ENCODE assay signal across 1 cellular context in the genomic region with DNA sequence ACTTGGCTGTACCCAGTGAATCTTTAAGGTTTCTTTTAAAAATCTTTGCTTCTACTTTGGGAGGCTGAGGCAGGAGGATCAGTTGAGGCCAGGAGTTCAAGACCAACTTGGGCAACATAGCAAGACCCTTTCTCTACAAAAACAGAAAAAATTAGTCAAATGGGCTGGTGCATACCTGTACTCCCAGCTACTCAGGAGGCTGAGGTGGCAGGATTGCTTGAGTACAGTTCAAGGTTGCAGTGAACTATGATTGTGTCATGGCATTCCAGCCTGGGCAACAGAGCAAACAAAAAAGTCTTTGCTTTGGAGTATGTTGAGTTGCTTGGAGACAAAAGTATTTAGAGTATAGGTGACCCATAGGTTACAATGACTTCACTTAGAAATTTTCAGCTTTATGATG.
TF ChIP-seq lines count a peak whose summit lies in the region.

No MANE protein-coding gene starts in this region.

TF ChIP-seq in HepG2, 621 proteins besides CTCF, POLR2A, EP300 and RAD21 (continued from another document and continues in another):
- TF ChIP-seq, protein P1, sequence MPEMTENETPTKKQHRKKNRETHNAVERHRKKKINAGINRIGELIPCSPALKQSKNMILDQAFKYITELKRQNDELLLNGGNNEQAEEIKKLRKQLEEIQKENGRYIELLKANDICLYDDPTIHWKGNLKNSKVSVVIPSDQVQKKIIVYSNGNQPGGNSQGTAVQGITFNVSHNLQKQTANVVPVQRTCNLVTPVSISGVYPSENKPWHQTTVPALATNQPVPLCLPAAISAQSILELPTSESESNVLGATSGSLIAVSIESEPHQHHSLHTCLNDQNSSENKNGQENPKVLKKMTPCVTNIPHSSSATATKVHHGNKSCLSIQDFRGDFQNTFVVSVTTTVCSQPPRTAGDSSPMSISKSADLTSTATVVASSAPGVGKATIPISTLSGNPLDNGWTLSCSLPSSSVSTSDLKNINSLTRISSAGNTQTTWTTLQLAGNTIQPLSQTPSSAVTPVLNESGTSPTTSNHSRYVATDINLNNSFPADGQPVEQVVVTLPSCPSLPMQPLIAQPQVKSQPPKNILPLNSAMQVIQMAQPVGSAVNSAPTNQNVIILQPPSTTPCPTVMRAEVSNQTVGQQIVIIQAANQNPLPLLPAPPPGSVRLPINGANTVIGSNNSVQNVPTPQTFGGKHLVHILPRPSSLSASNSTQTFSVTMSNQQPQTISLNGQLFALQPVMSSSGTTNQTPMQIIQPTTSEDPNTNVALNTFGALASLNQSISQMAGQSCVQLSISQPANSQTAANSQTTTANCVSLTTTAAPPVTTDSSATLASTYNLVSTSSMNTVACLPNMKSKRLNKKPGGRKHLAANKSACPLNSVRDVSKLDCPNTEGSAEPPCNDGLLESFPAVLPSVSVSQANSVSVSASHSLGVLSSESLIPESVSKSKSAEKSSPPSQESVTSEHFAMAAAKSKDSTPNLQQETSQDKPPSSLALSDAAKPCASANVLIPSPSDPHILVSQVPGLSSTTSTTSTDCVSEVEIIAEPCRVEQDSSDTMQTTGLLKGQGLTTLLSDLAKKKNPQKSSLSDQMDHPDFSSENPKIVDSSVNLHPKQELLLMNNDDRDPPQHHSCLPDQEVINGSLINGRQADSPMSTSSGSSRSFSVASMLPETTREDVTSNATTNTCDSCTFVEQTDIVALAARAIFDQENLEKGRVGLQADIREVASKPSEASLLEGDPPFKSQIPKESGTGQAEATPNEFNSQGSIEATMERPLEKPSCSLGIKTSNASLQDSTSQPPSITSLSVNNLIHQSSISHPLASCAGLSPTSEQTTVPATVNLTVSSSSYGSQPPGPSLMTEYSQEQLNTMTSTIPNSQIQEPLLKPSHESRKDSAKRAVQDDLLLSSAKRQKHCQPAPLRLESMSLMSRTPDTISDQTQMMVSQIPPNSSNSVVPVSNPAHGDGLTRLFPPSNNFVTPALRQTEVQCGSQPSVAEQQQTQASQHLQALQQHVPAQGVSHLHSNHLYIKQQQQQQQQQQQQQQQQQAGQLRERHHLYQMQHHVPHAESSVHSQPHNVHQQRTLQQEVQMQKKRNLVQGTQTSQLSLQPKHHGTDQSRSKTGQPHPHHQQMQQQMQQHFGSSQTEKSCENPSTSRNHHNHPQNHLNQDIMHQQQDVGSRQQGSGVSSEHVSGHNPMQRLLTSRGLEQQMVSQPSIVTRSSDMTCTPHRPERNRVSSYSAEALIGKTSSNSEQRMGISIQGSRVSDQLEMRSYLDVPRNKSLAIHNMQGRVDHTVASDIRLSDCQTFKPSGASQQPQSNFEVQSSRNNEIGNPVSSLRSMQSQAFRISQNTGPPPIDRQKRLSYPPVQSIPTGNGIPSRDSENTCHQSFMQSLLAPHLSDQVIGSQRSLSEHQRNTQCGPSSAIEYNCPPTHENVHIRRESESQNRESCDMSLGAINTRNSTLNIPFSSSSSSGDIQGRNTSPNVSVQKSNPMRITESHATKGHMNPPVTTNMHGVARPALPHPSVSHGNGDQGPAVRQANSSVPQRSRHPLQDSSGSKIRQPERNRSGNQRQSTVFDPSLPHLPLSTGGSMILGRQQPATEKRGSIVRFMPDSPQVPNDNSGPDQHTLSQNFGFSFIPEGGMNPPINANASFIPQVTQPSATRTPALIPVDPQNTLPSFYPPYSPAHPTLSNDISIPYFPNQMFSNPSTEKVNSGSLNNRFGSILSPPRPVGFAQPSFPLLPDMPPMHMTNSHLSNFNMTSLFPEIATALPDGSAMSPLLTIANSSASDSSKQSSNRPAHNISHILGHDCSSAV (CRISPR knock-in tag; IDR thresholded peaks at IDR 0.05; ENCODE audit: borderline replicate concordance) = no peak
- peak; percentile 49 for TF ChIP-seq ZEB1 (IDR thresholded peaks at IDR 0.05; ENCODE audit: insufficient replicate concordance, low read depth)
- no peak for TF ChIP-seq SP2 (CRISPR knock-in tag; IDR thresholded peaks at IDR 0.05)
- TF ChIP-seq ZNF878 (CRISPR knock-in tag; IDR thresholded peaks at IDR 0.05) = peak; percentile 45; the same call in 1 of the 2 replicates
- TF ChIP-seq, protein P2, sequence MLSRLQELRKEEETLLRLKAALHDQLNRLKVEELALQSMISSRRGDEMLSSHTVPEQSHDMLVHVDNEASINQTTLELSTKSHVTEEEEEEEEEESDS (CRISPR knock-in tag; IDR thresholded peaks at IDR 0.05; ENCODE audit: borderline replicate concordance) = no peak
- TF ChIP-seq NCOR1 (IDR thresholded peaks at IDR 0.05; ENCODE audit: borderline replicate concordance, low read length) = peak; percentile 84
- TF ChIP-seq PHB2 (IDR thresholded peaks at IDR 0.05; ENCODE audit: partially characterized antibody) = no peak
- TF ChIP-seq KDM1A (CRISPR knock-in tag; IDR thresholded peaks at IDR 0.05) = peak; percentile 62
- TF ChIP-seq POLR2AphosphoS2 (IDR thresholded peaks at IDR 0.05; ENCODE audit: low read depth, low read length) = no peak; the same call in 1 of the 2 replicates
- TF ChIP-seq ZNF225 (CRISPR knock-in tag; IDR thresholded peaks at IDR 0.05) = no peak
- TF ChIP-seq, protein P3, sequence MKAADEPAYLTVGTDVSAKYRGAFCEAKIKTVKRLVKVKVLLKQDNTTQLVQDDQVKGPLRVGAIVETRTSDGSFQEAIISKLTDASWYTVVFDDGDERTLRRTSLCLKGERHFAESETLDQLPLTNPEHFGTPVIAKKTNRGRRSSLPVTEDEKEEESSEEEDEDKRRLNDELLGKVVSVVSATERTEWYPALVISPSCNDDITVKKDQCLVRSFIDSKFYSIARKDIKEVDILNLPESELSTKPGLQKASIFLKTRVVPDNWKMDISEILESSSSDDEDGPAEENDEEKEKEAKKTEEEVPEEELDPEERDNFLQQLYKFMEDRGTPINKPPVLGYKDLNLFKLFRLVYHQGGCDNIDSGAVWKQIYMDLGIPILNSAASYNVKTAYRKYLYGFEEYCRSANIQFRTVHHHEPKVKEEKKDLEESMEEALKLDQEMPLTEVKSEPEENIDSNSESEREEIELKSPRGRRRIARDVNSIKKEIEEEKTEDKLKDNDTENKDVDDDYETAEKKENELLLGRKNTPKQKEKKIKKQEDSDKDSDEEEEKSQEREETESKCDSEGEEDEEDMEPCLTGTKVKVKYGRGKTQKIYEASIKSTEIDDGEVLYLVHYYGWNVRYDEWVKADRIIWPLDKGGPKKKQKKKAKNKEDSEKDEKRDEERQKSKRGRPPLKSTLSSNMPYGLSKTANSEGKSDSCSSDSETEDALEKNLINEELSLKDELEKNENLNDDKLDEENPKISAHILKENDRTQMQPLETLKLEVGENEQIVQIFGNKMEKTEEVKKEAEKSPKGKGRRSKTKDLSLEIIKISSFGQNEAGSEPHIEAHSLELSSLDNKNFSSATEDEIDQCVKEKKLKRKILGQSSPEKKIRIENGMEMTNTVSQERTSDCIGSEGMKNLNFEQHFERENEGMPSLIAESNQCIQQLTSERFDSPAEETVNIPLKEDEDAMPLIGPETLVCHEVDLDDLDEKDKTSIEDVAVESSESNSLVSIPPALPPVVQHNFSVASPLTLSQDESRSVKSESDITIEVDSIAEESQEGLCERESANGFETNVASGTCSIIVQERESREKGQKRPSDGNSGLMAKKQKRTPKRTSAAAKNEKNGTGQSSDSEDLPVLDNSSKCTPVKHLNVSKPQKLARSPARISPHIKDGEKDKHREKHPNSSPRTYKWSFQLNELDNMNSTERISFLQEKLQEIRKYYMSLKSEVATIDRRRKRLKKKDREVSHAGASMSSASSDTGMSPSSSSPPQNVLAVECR (CRISPR knock-in tag; IDR thresholded peaks at IDR 0.05; ENCODE audit: borderline replicate concordance) = peak; percentile 56; the same call in 1 of the 2 replicates
- TF ChIP-seq CCAR2 (optimal IDR thresholded peaks at IDR 0.05; ENCODE audit: low read depth, low read length) = no peak
- no peak for TF ChIP-seq MTF2 (CRISPR knock-in tag; IDR thresholded peaks at IDR 0.05; ENCODE audit: borderline replicate concordance)
- peak; percentile 85 for TF ChIP-seq BCL6 (CRISPR knock-in tag; IDR thresholded peaks at IDR 0.05)
- TF ChIP-seq, protein P4, sequence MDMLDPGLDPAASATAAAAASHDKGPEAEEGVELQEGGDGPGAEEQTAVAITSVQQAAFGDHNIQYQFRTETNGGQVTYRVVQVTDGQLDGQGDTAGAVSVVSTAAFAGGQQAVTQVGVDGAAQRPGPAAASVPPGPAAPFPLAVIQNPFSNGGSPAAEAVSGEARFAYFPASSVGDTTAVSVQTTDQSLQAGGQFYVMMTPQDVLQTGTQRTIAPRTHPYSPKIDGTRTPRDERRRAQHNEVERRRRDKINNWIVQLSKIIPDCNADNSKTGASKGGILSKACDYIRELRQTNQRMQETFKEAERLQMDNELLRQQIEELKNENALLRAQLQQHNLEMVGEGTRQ (IDR thresholded peaks at IDR 0.05; ENCODE audit: low read depth, low read length) = no peak
- TF ChIP-seq, protein P4 (CRISPR knock-in tag; IDR thresholded peaks at IDR 0.05; ENCODE audit: borderline replicate concordance) = no peak
- TF ChIP-seq SNRNP70 (IDR thresholded peaks at IDR 0.05; ENCODE audit: low read depth, low read length) = no peak
- no peak for TF ChIP-seq ZFX (CRISPR knock-in tag; IDR thresholded peaks at IDR 0.05; ENCODE audit: low read depth)
- TF ChIP-seq ZBTB20 (CRISPR knock-in tag; IDR thresholded peaks at IDR 0.05; ENCODE audit: borderline replicate concordance, low read depth) = peak; percentile 62; the same call in 1 of the 2 replicates
- peak; percentile 76; the same call in 1 of the 2 replicates for TF ChIP-seq HMG20A (CRISPR knock-in tag; IDR thresholded peaks at IDR 0.05; ENCODE audit: borderline replicate concordance)
- no peak for TF ChIP-seq ZNF781 (CRISPR knock-in tag; IDR thresholded peaks at IDR 0.05; ENCODE audit: borderline replicate concordance, not compliant biosample characterization)
- TF ChIP-seq, protein P5, sequence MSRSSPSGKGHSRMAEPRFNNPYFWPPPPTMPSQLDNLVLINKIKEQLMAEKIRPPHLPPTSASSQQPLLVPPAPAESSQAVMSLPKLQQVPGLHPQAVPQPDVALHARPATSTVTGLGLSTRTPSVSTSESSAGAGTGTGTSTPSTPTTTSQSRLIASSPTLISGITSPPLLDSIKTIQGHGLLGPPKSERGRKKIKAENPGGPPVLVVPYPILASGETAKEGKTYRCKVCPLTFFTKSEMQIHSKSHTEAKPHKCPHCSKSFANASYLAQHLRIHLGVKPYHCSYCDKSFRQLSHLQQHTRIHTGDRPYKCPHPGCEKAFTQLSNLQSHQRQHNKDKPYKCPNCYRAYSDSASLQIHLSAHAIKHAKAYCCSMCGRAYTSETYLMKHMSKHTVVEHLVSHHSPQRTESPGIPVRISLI (CRISPR knock-in tag; IDR thresholded peaks at IDR 0.05; ENCODE audit: borderline replicate concordance) = 0 out of 2 replicates have a peak, but pooled peaks have one; percentile 23
- TF ChIP-seq FOXP1 (IDR thresholded peaks at IDR 0.05) = no peak
- peak; percentile 70 for TF ChIP-seq FOXP1 (CRISPR knock-in tag; IDR thresholded peaks at IDR 0.05)
- TF ChIP-seq, protein P6, sequence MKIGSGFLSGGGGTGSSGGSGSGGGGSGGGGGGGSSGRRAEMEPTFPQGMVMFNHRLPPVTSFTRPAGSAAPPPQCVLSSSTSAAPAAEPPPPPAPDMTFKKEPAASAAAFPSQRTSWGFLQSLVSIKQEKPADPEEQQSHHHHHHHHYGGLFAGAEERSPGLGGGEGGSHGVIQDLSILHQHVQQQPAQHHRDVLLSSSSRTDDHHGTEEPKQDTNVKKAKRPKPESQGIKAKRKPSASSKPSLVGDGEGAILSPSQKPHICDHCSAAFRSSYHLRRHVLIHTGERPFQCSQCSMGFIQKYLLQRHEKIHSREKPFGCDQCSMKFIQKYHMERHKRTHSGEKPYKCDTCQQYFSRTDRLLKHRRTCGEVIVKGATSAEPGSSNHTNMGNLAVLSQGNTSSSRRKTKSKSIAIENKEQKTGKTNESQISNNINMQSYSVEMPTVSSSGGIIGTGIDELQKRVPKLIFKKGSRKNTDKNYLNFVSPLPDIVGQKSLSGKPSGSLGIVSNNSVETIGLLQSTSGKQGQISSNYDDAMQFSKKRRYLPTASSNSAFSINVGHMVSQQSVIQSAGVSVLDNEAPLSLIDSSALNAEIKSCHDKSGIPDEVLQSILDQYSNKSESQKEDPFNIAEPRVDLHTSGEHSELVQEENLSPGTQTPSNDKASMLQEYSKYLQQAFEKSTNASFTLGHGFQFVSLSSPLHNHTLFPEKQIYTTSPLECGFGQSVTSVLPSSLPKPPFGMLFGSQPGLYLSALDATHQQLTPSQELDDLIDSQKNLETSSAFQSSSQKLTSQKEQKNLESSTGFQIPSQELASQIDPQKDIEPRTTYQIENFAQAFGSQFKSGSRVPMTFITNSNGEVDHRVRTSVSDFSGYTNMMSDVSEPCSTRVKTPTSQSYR (CRISPR knock-in tag; IDR thresholded peaks at IDR 0.05; ENCODE audit: borderline replicate concordance) = 0 out of 2 replicates have a peak, but pooled peaks have one; percentile 14
- TF ChIP-seq, protein P7, sequence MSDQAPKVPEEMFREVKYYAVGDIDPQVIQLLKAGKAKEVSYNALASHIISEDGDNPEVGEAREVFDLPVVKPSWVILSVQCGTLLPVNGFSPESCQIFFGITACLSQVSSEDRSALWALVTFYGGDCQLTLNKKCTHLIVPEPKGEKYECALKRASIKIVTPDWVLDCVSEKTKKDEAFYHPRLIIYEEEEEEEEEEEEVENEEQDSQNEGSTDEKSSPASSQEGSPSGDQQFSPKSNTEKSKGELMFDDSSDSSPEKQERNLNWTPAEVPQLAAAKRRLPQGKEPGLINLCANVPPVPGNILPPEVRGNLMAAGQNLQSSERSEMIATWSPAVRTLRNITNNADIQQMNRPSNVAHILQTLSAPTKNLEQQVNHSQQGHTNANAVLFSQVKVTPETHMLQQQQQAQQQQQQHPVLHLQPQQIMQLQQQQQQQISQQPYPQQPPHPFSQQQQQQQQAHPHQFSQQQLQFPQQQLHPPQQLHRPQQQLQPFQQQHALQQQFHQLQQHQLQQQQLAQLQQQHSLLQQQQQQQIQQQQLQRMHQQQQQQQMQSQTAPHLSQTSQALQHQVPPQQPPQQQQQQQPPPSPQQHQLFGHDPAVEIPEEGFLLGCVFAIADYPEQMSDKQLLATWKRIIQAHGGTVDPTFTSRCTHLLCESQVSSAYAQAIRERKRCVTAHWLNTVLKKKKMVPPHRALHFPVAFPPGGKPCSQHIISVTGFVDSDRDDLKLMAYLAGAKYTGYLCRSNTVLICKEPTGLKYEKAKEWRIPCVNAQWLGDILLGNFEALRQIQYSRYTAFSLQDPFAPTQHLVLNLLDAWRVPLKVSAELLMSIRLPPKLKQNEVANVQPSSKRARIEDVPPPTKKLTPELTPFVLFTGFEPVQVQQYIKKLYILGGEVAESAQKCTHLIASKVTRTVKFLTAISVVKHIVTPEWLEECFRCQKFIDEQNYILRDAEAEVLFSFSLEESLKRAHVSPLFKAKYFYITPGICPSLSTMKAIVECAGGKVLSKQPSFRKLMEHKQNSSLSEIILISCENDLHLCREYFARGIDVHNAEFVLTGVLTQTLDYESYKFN (CRISPR knock-in tag; conservative IDR thresholded peaks at IDR 0.05) = peak; percentile 78
- TF ChIP-seq THAP11 (CRISPR knock-in tag; IDR thresholded peaks at IDR 0.05) = peak; percentile 53
- no peak for TF ChIP-seq ZNF496 (CRISPR knock-in tag; IDR thresholded peaks at IDR 0.05; ENCODE audit: insufficient replicate concordance)
- no peak for TF ChIP-seq ZBTB8A (CRISPR knock-in tag; IDR thresholded peaks at IDR 0.05; ENCODE audit: borderline replicate concordance, low read depth)
